ENCODE assay signal across 8 cellular contexts in genomic region chr1:153633747-153634665, GRCh38. TPM values are rescaled to one million over a fixed set of nuclear protein-coding genes. Genes with fewer than 3 reads are reported as not detected.
DNase-seq lines count a peak whose midpoint lies in the region; ATAC-seq and TF ChIP-seq lines count a peak whose summit lies in the region.

TSS of gene CHTOP (plus strand) at chr1:153634066. CDS start at chr1:153636589, 2,523 bp downstream.

- ATAC-seq in GM19023 (IDR thresholded peaks at IDR 0.05; ENCODE audit: unreplicated experiment) (peak; percentile 90), HG03280 (IDR thresholded peaks at IDR 0.05; ENCODE audit: unreplicated experiment) (peak; percentile 94)

- peak; percentile 33 to 92 (median 82) for TF ChIP-seq POLR2A in spleen (IDR thresholded peaks at IDR 0.05)

- H3K27ac ChIP-seq in spleen, result peak within 1 kb of the TSS; percentile 98 to 100 (median 99)

- TF ChIP-seq CTCF in spleen (IDR thresholded peaks at IDR 0.05 in 8 of 11, conservative IDR thresholded peaks at IDR 0.05 in 3 of 11), result peak in 5 of 11 experiments; percentile 8 to 42 (median 28)

- H3K27me3 ChIP-seq in spleen (replicated peaks in 1 of 7), result no peaks in the 10 kb centered on the region

- intact Hi-C loops in spleen (cut with DNase I; ENCODE audit: low total_unique reads), result no loop called here

- WGBS in spleen, 5 donors, result 2 to 3% (median 2%) methylated on average over 61 to 65 of the region's 65 CpGs

- H3K4me3 ChIP-seq in spleen, result peak within 1 kb of the TSS; percentile 63 to 75 (median 70)

- peak; percentile 95 for DNase-seq in AG08396 (ENCODE audit: low spot score)
- peak; percentile 100 for DNase-seq in NCI-H345 treated with DMSO at 0.1 percent for 48 hours (lab: John Stamatoyannopoulos, UW; ENCODE audit: unreplicated experiment)
- DNase-seq in activated CD4-positive, CD25-positive, alpha-beta regulatory T cell (lab: John Stamatoyannopoulos, UW), result peak; percentile 87 to 95 (median 91)
- peak; percentile 97 for DNase-seq in central memory CD4-positive, alpha-beta T cell
- DNase-seq in inferior parietal cortex (ENCODE audit: extremely low spot score), result peak; percentile 100
- peak; percentile 99 for DNase-seq in spleen

- no peaks in the 10 kb centered on the region for H3K9me3 ChIP-seq in spleen

- peaks cover 8 to 41% (median 29%) of the 10 kb centered on the region in 6 donors for H3K36me3 ChIP-seq in spleen

- H3K4me1 ChIP-seq in spleen, result peaks cover 18 to 74% (median 46%) of the 10 kb centered on the region in 6 donors

RNA-seq across cellular contexts. Expression of gene CHTOP, which starts in this region (rescaled TPM):
- total RNA-seq in spleen, result 100 to 1,000 TPM in 2 of 7 donors, 10 to 100 TPM in 5; 70.7 to 108 (median 86.3) TPM
- 10 to 100 TPM; 58.1 to 84.1 (median 73.1) TPM for polyA plus RNA-seq in spleen

Comparison
In these comparisons a context has a peak if more than half of its experiments do, and no peak if none do; other contexts are left out.
1. Peak in every context shown above with its lines: DNase-seq, ATAC-seq, H3K4me3 ChIP-seq and H3K27ac ChIP-seq.